21 cellular contexts compared by ENCODE assay signal in genomic region chr5:99331061-99331460, GRCh38.
DNase-seq lines count a peak whose midpoint lies in the region.
"Had no signal": no experiment of that assay in that cellular context is flagged by ENCODE, and none has a peak within 500 bp of the region (broad histone marks: within the 10 kb centered on the region; RNA-seq: fewer than 3 reads in every experiment).

No MANE protein-coding gene starts in this region.

- DNase-seq in SIG-M5 treated with dmso at 0.1 percent for 504 hours (lab: John Stamatoyannopoulos, UW; ENCODE audit: unreplicated experiment): peak; percentile 9
- no peak for DNase-seq in SIG-M5 (lab: John Stamatoyannopoulos, UW)
- peak; percentile 88 for DNase-seq in NCI-H2029 treated with DMSO at 0.1 percent for 48 hours (lab: John Stamatoyannopoulos, UW)
- peak; percentile 81 for DNase-seq in NCI-H748 treated with DMSO at 0.1 percent for 48 hours (lab: John Stamatoyannopoulos, UW)
- no peak for DNase-seq in iPS-NIHi7 (ENCODE audit: extremely low spot score)
- no peak for DNase-seq in activated CD4-positive, alpha-beta T cell treated with anti-CD3 and anti-CD28 coated beads, Interleukin-2, amount 50 U/mL, for 4 hours
- DNase-seq in D341Med (ENCODE audit: low spot score): no peak
- no peak for DNase-seq in ureter (ENCODE audit: low spot score)
- DNase-seq: ACHN; activated CD4-positive, alpha-beta T cell treated with anti-CD3 and anti-CD28 coated beads for 36 hours; activated naive CD4-positive, alpha-beta T cell treated with anti-CD3 and anti-CD28 coated beads, Interleukin-2, amount 10 ng/mL, durations not matched to agents 7 days and 5 days; activated T-cell treated with anti-CD3 and anti-CD28 coated beads, Interleukin-2, amount 50 U/mL, for 72 hours; anterior cingulate cortex; Calu3; H7; IMR-90; lower lobe of right lung; psoas muscle; stimulated activated CD4-positive, alpha-beta T cell treated with anti-CD3 and anti-CD28 coated beads, Interleukin-1b, Interleukin-23, amount 100 ng/mL, for 48 hours; substantia nigra; T-helper 1 cell had no signal

Comparison
In these comparisons a context has a peak if more than half of its experiments do, and no peak if none do; other contexts are left out.
1. DNase-seq: peak in SIG-M5 treated with dmso at 0.1 percent for 504 hours (single experiment), NCI-H2029 treated with DMSO at 0.1 percent for 48 hours (single experiment) and NCI-H748 treated with DMSO at 0.1 percent for 48 hours (single experiment); none in SIG-M5 (single experiment), iPS-NIHi7 (single experiment), activated CD4-positive, alpha-beta T cell treated with anti-CD3 and anti-CD28 coated beads, Interleukin-2, amount 50 U/mL, for 4 hours (0 of 2), D341Med (single experiment) and ureter (single experiment).